In the genomic region with DNA sequence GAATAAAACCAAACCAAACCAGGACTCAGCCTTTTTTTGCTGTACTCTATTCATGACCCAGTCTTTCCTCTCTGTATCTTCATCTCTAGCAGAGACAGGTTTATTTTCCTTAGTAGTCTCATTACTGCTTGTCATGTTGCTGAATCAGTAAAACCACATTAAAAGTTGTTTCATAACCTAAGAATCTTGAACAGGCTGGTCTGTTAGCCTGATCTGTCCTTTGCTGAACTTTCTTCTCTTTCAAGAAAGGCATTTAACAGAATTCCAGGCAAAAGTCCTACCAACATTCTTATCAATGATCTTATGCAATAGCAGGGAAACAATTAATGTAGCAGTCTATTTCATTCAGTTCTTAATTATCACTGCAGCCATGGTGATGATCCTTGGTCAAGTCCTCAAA, we compare ENCODE assay signal across 9 cellular contexts.
DNase-seq lines count a peak whose midpoint lies in the region; ATAC-seq and TF ChIP-seq lines count a peak whose summit lies in the region.
"Had no signal": no experiment of that assay in that cellular context is flagged by ENCODE, and none has a peak within 500 bp of the region (broad histone marks: within the 10 kb centered on the region; RNA-seq: fewer than 3 reads in every experiment).

No MANE protein-coding gene starts in this region.

- TF ChIP-seq CTCF in natural killer cell (IDR thresholded peaks at IDR 0.05) (no peak), hepatocyte (IDR thresholded peaks at IDR 0.05; ENCODE audit: poor library complexity) (no peak), uterus (IDR thresholded peaks at IDR 0.05) (no peak)

- DNase-seq in natural killer cell treated with Interleukin-12 subunit alpha and Interleukin-12 subunit beta and Interleukin-15 and Interleukin-18, amount 100 ng/mL, for 72 hours (ENCODE audit: low spot score): no peak
- DNase-seq in natural killer cell (no peak), hepatocyte (ENCODE audit: low spot score) (peak; percentile 8), uterus (no peak), SHP77 treated with DMSO at 0.1 percent for 48 hours (lab: John Stamatoyannopoulos, UW) (no peak)
- DNase-seq in activated CD8-positive, alpha-beta T cell treated with anti-CD3 and anti-CD28 coated beads, Interleukin-2, amount 10 ng/mL, durations not matched to agents 7 days and 5 days: no peak
- DNase-seq: pancreas had no signal

- no peaks in the 10 kb centered on the region for H3K9me3 Mint-ChIP-seq in natural killer cell treated with Interleukin-12 subunit alpha and Interleukin-12 subunit beta and Interleukin-15 and Interleukin-18, amount 100 ng/mL, for 72 hours
- no peaks in the 10 kb centered on the region for H3K9me3 Mint-ChIP-seq in natural killer cell
- H3K9me3 Mint-ChIP-seq in activated CD8-positive, alpha-beta T cell treated with anti-CD3 and anti-CD28 coated beads, Interleukin-2, amount 10 ng/mL, durations not matched to agents 7 days and 5 days (ENCODE audit: insufficient read depth): no peaks in the 10 kb centered on the region

- H3K36me3 ChIP-seq in hepatocyte (replicated peaks; ENCODE audit: insufficient read depth, low read depth): no peaks in the 10 kb centered on the region
- H3K36me3 ChIP-seq in uterus: no peaks in the 10 kb centered on the region
- H3K36me3 ChIP-seq: pancreas had no signal

- H3K9me2 ChIP-seq in hepatocyte (replicated peaks; ENCODE audit: insufficient read depth): no peaks in the 10 kb centered on the region

- no peak overlapping the region for H2AFZ ChIP-seq in hepatocyte

- H3K27me3 Mint-ChIP-seq in natural killer cell treated with Interleukin-12 subunit alpha and Interleukin-12 subunit beta and Interleukin-15 and Interleukin-18, amount 100 ng/mL, for 72 hours: no peaks in the 10 kb centered on the region
- H3K27me3 Mint-ChIP-seq in natural killer cell (ENCODE audit: low read depth in 2 of 2): no peaks in the 10 kb centered on the region
- no peaks in the 10 kb centered on the region for H3K27me3 Mint-ChIP-seq in activated CD8-positive, alpha-beta T cell treated with anti-CD3 and anti-CD28 coated beads, Interleukin-2, amount 10 ng/mL, durations not matched to agents 7 days and 5 days (ENCODE audit: low read depth)

- H3K4me3 ChIP-seq in hepatocyte (no peak overlapping the region), uterus (no peak overlapping the region)
- H3K4me3 ChIP-seq: pancreas had no signal

- H3K27ac Mint-ChIP-seq in natural killer cell treated with Interleukin-12 subunit alpha and Interleukin-12 subunit beta and Interleukin-15 and Interleukin-18, amount 100 ng/mL, for 72 hours: peak overlapping the region in 1 of 2 donors; percentile 3
- no peak overlapping the region for H3K27ac Mint-ChIP-seq in natural killer cell
- peak overlapping the region; percentile 56 for H3K27ac Mint-ChIP-seq in activated CD8-positive, alpha-beta T cell treated with anti-CD3 and anti-CD28 coated beads, Interleukin-2, amount 10 ng/mL, durations not matched to agents 7 days and 5 days

- POLR2A ChIA-PET in activated CD8-positive, alpha-beta T cell treated with anti-CD3 and anti-CD28 coated beads, Interleukin-2, amount 10 ng/mL, durations not matched to agents 7 days and 5 days (lab: Charles Lee): no interaction called here

- H3K27ac ChIP-seq in hepatocyte (no peak overlapping the region), uterus (no peak overlapping the region)
- H3K27ac ChIP-seq: pancreas had no signal

- no peaks in the 10 kb centered on the region for H3K9me3 ChIP-seq in hepatocyte (ENCODE audit: low read depth)
- H3K9me3 ChIP-seq in uterus: no peaks in the 10 kb centered on the region
- H3K9me3 ChIP-seq: pancreas had no signal

- no peak for ATAC-seq in natural killer cell treated with Interleukin-12 subunit alpha and Interleukin-12 subunit beta and Interleukin-15 and Interleukin-18, amount 100 ng/mL, for 72 hours
- ATAC-seq in natural killer cell (no peak), GM21447 (IDR thresholded peaks at IDR 0.05; ENCODE audit: unreplicated experiment) (no peak), HG03378 (IDR thresholded peaks at IDR 0.05; ENCODE audit: unreplicated experiment) (no peak)
- ATAC-seq in activated CD8-positive, alpha-beta T cell treated with anti-CD3 and anti-CD28 coated beads, Interleukin-2, amount 10 ng/mL, durations not matched to agents 7 days and 5 days: peak; percentile 62

- no peaks in the 10 kb centered on the region for H4K20me1 ChIP-seq in hepatocyte (ENCODE audit: insufficient read depth, poor library complexity, severe bottlenecking)

- no peaks in the 10 kb centered on the region for H3K36me3 Mint-ChIP-seq in natural killer cell treated with Interleukin-12 subunit alpha and Interleukin-12 subunit beta and Interleukin-15 and Interleukin-18, amount 100 ng/mL, for 72 hours
- no peaks in the 10 kb centered on the region for H3K36me3 Mint-ChIP-seq in natural killer cell
- peaks cover 28% of the 10 kb centered on the region for H3K36me3 Mint-ChIP-seq in activated CD8-positive, alpha-beta T cell treated with anti-CD3 and anti-CD28 coated beads, Interleukin-2, amount 10 ng/mL, durations not matched to agents 7 days and 5 days (ENCODE audit: low read depth)

- H3K4me1 Mint-ChIP-seq in natural killer cell treated with Interleukin-12 subunit alpha and Interleukin-12 subunit beta and Interleukin-15 and Interleukin-18, amount 100 ng/mL, for 72 hours (ENCODE audit: low read depth in 2 of 2): peaks cover 20 to 29% of the 10 kb centered on the region in 2 donors
- H3K4me1 Mint-ChIP-seq in natural killer cell: peaks cover 23% of the 10 kb centered on the region in 2 donors
- H3K4me1 Mint-ChIP-seq in activated CD8-positive, alpha-beta T cell treated with anti-CD3 and anti-CD28 coated beads, Interleukin-2, amount 10 ng/mL, durations not matched to agents 7 days and 5 days (ENCODE audit: low read depth): peaks cover 31% of the 10 kb centered on the region

- TF ChIP-seq POLR2A in uterus (IDR thresholded peaks at IDR 0.05): no peak

- intact Hi-C loops in natural killer cell (cut with micrococcal nuclease) (loop anchor here (10.0 kb wide), 2 partner anchors 174 to 344 kb away; a partner anchor contains a TSS), uterus (cut with DNase I; ENCODE audit: low total_unique reads) (no loop called here)

- H3K4me3 Mint-ChIP-seq in natural killer cell treated with Interleukin-12 subunit alpha and Interleukin-12 subunit beta and Interleukin-15 and Interleukin-18, amount 100 ng/mL, for 72 hours: peak overlapping the region; percentile 32
- no peak overlapping the region for H3K4me3 Mint-ChIP-seq in natural killer cell
- H3K4me3 Mint-ChIP-seq in activated CD8-positive, alpha-beta T cell treated with anti-CD3 and anti-CD28 coated beads, Interleukin-2, amount 10 ng/mL, durations not matched to agents 7 days and 5 days: no peak overlapping the region

- CTCF ChIA-PET in activated CD8-positive, alpha-beta T cell treated with anti-CD3 and anti-CD28 coated beads, Interleukin-2, amount 10 ng/mL, durations not matched to agents 7 days and 5 days (lab: Charles Lee): no interaction called here

- H3K79me2 ChIP-seq in hepatocyte: no peaks in the 10 kb centered on the region

- H3K4me2 ChIP-seq in hepatocyte: no peak overlapping the region

- H3K4me1 ChIP-seq in hepatocyte (ENCODE audit: insufficient read depth) (peaks cover 3% of the 10 kb centered on the region), uterus (no peaks in the 10 kb centered on the region)

- no peaks in the 10 kb centered on the region for H3K27me3 ChIP-seq in hepatocyte
- H3K27me3 ChIP-seq in uterus: no peaks in the 10 kb centered on the region
- H3K27me3 ChIP-seq: pancreas had no signal
